16 cellular contexts compared by ENCODE assay signal in the genomic region with DNA sequence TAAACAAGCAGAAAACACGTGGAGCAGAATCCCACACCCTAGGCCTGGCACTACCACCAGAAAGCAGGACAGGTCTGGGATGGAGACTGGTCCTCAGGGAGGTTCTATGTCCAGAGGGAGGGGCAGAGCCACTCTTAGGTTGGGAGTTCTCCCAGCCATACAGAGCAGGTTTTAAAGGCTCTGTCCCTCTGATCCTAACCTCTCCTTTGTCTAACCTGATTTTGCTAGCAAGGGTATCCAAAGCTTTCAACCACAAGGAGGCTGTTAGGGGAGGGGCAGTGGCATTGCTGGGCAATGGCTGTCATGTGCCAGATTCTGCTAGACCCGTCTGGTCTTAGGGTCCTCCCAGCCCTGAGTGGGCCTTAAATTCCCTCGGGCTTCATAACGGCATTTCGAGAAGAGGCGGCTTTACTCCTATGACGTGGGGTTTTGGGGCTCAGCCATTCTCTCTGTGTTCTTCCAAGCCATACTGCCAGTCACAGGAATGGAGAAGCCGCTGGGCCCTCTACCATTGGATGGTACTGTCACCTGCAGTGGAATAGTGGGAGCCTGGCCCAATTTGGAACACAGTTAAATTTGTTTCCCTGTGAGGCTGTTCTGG. TPM values are rescaled to one million over a fixed set of nuclear protein-coding genes. Genes with fewer than 3 reads are reported as not detected.
DNase-seq lines count a peak whose midpoint lies in the region; ATAC-seq and TF ChIP-seq lines count a peak whose summit lies in the region.
"Had no signal": no experiment of that assay in that cellular context is flagged by ENCODE, and none has a peak within 500 bp of the region (broad histone marks: within the 10 kb centered on the region; RNA-seq: fewer than 3 reads in every experiment).

No MANE protein-coding gene starts in this region.

- H2AFZ ChIP-seq in GM23338 (no peak overlapping the region), osteoblast (ENCODE audit: low read length) (no peak overlapping the region)

- H4K20me1 ChIP-seq in GM23338 (replicated peaks; ENCODE audit: insufficient read depth) (no peaks in the 10 kb centered on the region), osteoblast (ENCODE audit: insufficient read depth, low read length) (peaks cover under 1% of the 10 kb centered on the region)

- peaks cover 23% of the 10 kb centered on the region for H3K4me1 Mint-ChIP-seq in GM23338

- peaks cover 24% of the 10 kb centered on the region for H3K27me3 Mint-ChIP-seq in GM23338 (ENCODE audit: insufficient read depth, low read depth, poor library complexity)

- H3K4me3 ChIP-seq in GM23338 (no peak overlapping the region), H7 (ENCODE audit: insufficient read depth, low read depth, low read length) (no peak overlapping the region), osteoblast (ENCODE audit: insufficient read depth, low read length) (no peak overlapping the region)
- H3K4me3 ChIP-seq: A549 had no signal

- H3K9me2 ChIP-seq in GM23338 (ENCODE audit: insufficient read depth): no peaks in the 10 kb centered on the region

- H3K27ac Mint-ChIP-seq in GM23338: no peak overlapping the region
- H3K27ac Mint-ChIP-seq: CD14-positive monocyte; CD8-positive, alpha-beta T cell had no signal

- H3K79me2 ChIP-seq in GM23338 (replicated peaks; ENCODE audit: insufficient read depth) (no peaks in the 10 kb centered on the region), osteoblast (ENCODE audit: insufficient read depth, low read length) (no peaks in the 10 kb centered on the region)

- H3K36me3 ChIP-seq in GM23338 (ENCODE audit: insufficient read depth) (no peaks in the 10 kb centered on the region), H7 (replicated peaks; ENCODE audit: control insufficient read depth, insufficient read depth, low read length) (no peaks in the 10 kb centered on the region), osteoblast (ENCODE audit: insufficient read depth, low read length) (no peaks in the 10 kb centered on the region)

- DNase-seq in GM23338 (ENCODE audit: low spot score): no peak
- peak; percentile 50 for DNase-seq in H7
- DNase-seq in caudate nucleus (lab: John Stamatoyannopoulos, UW): no peak
- DNase-seq in osteoblast (ENCODE audit: insufficient read length, low spot score, missing footprints): peak; percentile 72
- no peak for DNase-seq in SW 1271 (lab: John Stamatoyannopoulos, UW)
- DNase-seq: CD8-positive, alpha-beta T cell; COR-L47; DMS153; DMS79 treated with DMSO at 0.1 percent for 48 hours; EL had no signal

- H3F3A ChIP-seq in GM23338 (replicated peaks; ENCODE audit: low read depth): 0 out of 2 replicates have a peak, but pooled peaks cover 3% of the 10 kb centered on the region

- H3K36me3 Mint-ChIP-seq in GM23338 (ENCODE audit: low read depth): no peaks in the 10 kb centered on the region; the same call in 2 of the 3 replicates
- H3K36me3 Mint-ChIP-seq: CD8-positive, alpha-beta T cell had no signal

- H3K4me1 ChIP-seq in GM23338 (ENCODE audit: insufficient read depth) (peaks cover 17% of the 10 kb centered on the region; the same call in 1 of the 2 replicates), osteoblast (ENCODE audit: insufficient read depth, low read length) (no peaks in the 10 kb centered on the region)
- H3K4me1 ChIP-seq: A549 had no signal

- no peak overlapping the region for H3K27ac ChIP-seq in GM23338 (ENCODE audit: low read depth)
- peak overlapping the region; percentile 26 for H3K27ac ChIP-seq in caudate nucleus (ENCODE audit: low read depth, low read length)
- H3K27ac ChIP-seq in osteoblast (ENCODE audit: low read depth, low read length): no peak overlapping the region
- H3K27ac ChIP-seq: A549 had no signal

- ATAC-seq in GM23338 (peak; percentile 44), HG02885 (IDR thresholded peaks at IDR 0.05; ENCODE audit: poor library complexity, unreplicated experiment) (no peak), GM19395 (IDR thresholded peaks at IDR 0.05; ENCODE audit: unreplicated experiment) (no peak)
- ATAC-seq: A549; CD8-positive, alpha-beta T cell had no signal

- TF ChIP-seq CTCF in GM23338 (conservative IDR thresholded peaks at IDR 0.05; ENCODE audit: low read depth in 2 of 2) (no peak), osteoblast (IDR thresholded peaks at IDR 0.05; ENCODE audit: extremely low read depth, low read depth, low read length) (no peak)

- no peaks in the 10 kb centered on the region for H3K9me3 Mint-ChIP-seq in GM23338
- H3K9me3 Mint-ChIP-seq: CD8-positive, alpha-beta T cell had no signal

- H3K9me3 ChIP-seq in osteoblast (ENCODE audit: low read depth, low read length): no peaks in the 10 kb centered on the region
- H3K9me3 ChIP-seq: A549 had no signal

- H3K4me2 ChIP-seq in GM23338 (0 out of 2 replicates have a peak overlapping the region, but pooled peaks have one; percentile 20), osteoblast (ENCODE audit: insufficient read depth, low read length) (no peak overlapping the region)
- H3K4me2 ChIP-seq: A549 had no signal

- H3K4me3 Mint-ChIP-seq in GM23338: no peak overlapping the region
- H3K4me3 Mint-ChIP-seq: CD14-positive monocyte; CD8-positive, alpha-beta T cell had no signal

- H3K27me3 ChIP-seq in GM23338 (ENCODE audit: insufficient read depth) (peaks cover 9% of the 10 kb centered on the region), H7 (ENCODE audit: control insufficient read depth, insufficient read depth, low read length) (peaks cover 7% of the 10 kb centered on the region), osteoblast (ENCODE audit: insufficient read depth, low read length) (peaks cover 17% of the 10 kb centered on the region)

TF ChIP-seq in GM23338, 12 proteins besides CTCF, POLR2A, EP300 and RAD21:
- TF ChIP-seq ZNF331 (CRISPR knock-in tag; IDR thresholded peaks at IDR 0.05; ENCODE audit: low read depth) (no peak), POLR2AphosphoS5 (IDR thresholded peaks at IDR 0.05; ENCODE audit: low read depth) (no peak), JUNB (IDR thresholded peaks at IDR 0.05; ENCODE audit: unreplicated experiment) (no peak), CREB1 (CRISPR knock-in tag; IDR thresholded peaks at IDR 0.05; ENCODE audit: low read depth) (no peak), EZH2phosphoT487 (IDR thresholded peaks at IDR 0.05; ENCODE audit: unreplicated experiment) (no peak), EZH2 (IDR thresholded peaks at IDR 0.05; ENCODE audit: low read depth, unreplicated experiment) (no peak), ZNF114 (CRISPR knock-in tag; IDR thresholded peaks at IDR 0.05) (no peak)
- TF ChIP-seq, protein P1, sequence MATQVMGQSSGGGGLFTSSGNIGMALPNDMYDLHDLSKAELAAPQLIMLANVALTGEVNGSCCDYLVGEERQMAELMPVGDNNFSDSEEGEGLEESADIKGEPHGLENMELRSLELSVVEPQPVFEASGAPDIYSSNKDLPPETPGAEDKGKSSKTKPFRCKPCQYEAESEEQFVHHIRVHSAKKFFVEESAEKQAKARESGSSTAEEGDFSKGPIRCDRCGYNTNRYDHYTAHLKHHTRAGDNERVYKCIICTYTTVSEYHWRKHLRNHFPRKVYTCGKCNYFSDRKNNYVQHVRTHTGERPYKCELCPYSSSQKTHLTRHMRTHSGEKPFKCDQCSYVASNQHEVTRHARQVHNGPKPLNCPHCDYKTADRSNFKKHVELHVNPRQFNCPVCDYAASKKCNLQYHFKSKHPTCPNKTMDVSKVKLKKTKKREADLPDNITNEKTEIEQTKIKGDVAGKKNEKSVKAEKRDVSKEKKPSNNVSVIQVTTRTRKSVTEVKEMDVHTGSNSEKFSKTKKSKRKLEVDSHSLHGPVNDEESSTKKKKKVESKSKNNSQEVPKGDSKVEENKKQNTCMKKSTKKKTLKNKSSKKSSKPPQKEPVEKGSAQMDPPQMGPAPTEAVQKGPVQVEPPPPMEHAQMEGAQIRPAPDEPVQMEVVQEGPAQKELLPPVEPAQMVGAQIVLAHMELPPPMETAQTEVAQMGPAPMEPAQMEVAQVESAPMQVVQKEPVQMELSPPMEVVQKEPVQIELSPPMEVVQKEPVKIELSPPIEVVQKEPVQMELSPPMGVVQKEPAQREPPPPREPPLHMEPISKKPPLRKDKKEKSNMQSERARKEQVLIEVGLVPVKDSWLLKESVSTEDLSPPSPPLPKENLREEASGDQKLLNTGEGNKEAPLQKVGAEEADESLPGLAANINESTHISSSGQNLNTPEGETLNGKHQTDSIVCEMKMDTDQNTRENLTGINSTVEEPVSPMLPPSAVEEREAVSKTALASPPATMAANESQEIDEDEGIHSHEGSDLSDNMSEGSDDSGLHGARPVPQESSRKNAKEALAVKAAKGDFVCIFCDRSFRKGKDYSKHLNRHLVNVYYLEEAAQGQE (IDR thresholded peaks at IDR 0.05; ENCODE audit: unreplicated experiment): no peak

RNA-seq across cellular contexts. Expression of gene TPPP3, which starts 5.7 kb away (rescaled TPM):
- 0.28 TPM in 1 of 2 replicates, not detected in the other for total RNA-seq in GM23338 (2014; rRNA removed; shearing (Covaris generic))
- 0.26 and 1.3 TPM in 2 replicates for polyA plus RNA-seq in GM23338 (2016; fragmentation: Nextera tagmentation; extraction: Ambion mirVana)
- 0.44 and 0.80 TPM in 2 replicates for total RNA-seq in H7 (2014; rRNA removed; shearing (Covaris generic))
- total RNA-seq in osteoblast: 0.59 and 0.72 TPM in 2 replicates
- total RNA-seq: CD8-positive, alpha-beta T cell; H4 had no signal

RNA-seq across cellular contexts. Expression of gene ZDHHC1, which starts 28.7 kb away (rescaled TPM):
- 2.3 and 2.7 TPM in 2 replicates for total RNA-seq in GM23338 (2014; rRNA removed; shearing (Covaris generic))
- 1.4 and 1.6 TPM in 2 replicates for polyA plus RNA-seq in GM23338 (2016; fragmentation: Nextera tagmentation; extraction: Ambion mirVana)
- 8.0 and 10.3 TPM in 2 replicates for total RNA-seq in H7 (2014; rRNA removed; shearing (Covaris generic))
- total RNA-seq in osteoblast: 9.0 and 13.3 TPM in 2 replicates
- total RNA-seq: CD8-positive, alpha-beta T cell had no signal

RNA-seq across cellular contexts. Expression of gene HSD11B2, which starts 43.3 kb away (rescaled TPM):
- 23.0 and 25.1 TPM in 2 replicates for total RNA-seq in GM23338 (2014; rRNA removed; shearing (Covaris generic))
- polyA plus RNA-seq in GM23338 (2016; fragmentation: Nextera tagmentation; extraction: Ambion mirVana): 14.8 and 16.6 TPM in 2 replicates
- total RNA-seq in H7 (2014; rRNA removed; shearing (Covaris generic)): 25.1 and 35.1 TPM in 2 replicates
- not detected in 2 replicates for total RNA-seq in osteoblast
- total RNA-seq: CD8-positive, alpha-beta T cell had no signal
- polyA plus RNA-seq: AG04450, CD14-positive monocyte had no signal

Comparison
In these comparisons a context has a peak if more than half of its experiments do, and no peak if none do; other contexts are left out.
1. DNase-seq: peak in H7 (single experiment) and osteoblast (single experiment); none in GM23338 (single experiment), caudate nucleus (0 of 61) and SW 1271 (0 of 2).
2. RNA of gene HSD11B2, which starts 43.3 kb away (total RNA-seq): 25.1 to 35.1 TPM in H7 and 23.0 to 25.1 TPM in GM23338; not detected in osteoblast; every median in the first group is over 10 times any median in the second.